ENCODE assay signal across 14 cellular contexts in genomic region chr2:99697811-99698568, GRCh38.
DNase-seq lines count a peak whose midpoint lies in the region; ATAC-seq and TF ChIP-seq lines count a peak whose summit lies in the region.
"Had no signal": no experiment of that assay in that cellular context is flagged by ENCODE, and none has a peak within 500 bp of the region (broad histone marks: within the 10 kb centered on the region; RNA-seq: fewer than 3 reads in every experiment).

No MANE protein-coding gene starts in this region.

- DNase-seq in GM04503 (ENCODE audit: low read depth): peak; percentile 87
- no peak for DNase-seq in SK-N-SH
- DNase-seq in fibroblast of the conjunctiva (ENCODE audit: low read depth): peak; percentile 74
- DNase-seq in retinal pigment epithelial cell (ENCODE audit: low read depth): peak; percentile 62
- DNase-seq in T-helper 2 cell: no peak
- no peak for DNase-seq in putamen (ENCODE audit: low spot score)
- no peak for DNase-seq in NCI-H2196 treated with DMSO at 0.1 percent for 48 hours (lab: John Stamatoyannopoulos, UW; ENCODE audit: unreplicated experiment)
- DNase-seq: lower lobe of right lung, NCI-H1436, trophoblast cell had no signal

- ATAC-seq in HG03469 (IDR thresholded peaks at IDR 0.05; ENCODE audit: unreplicated experiment): no peak
- ATAC-seq: GM12878 had no signal

- H3K4me2 ChIP-seq in SK-N-SH: no peak overlapping the region

- CTCF ChIA-PET in SK-N-SH (lab: Yijun Ruan, JAX): interaction anchor here (0.6 to 2.3 kb wide), 6 partner anchors 12 to 563 kb away, joined by 3 to 5 read pairs (median 4); no protein-coding TSS in a partner anchor

- no peaks in the 10 kb centered on the region for H4K20me1 ChIP-seq in SK-N-SH (ENCODE audit: insufficient read depth)

- TF ChIP-seq EP300 in SK-N-SH (IDR thresholded peaks at IDR 0.05; ENCODE audit: borderline replicate concordance in 1 of 2, low read depth in 1 of 2, low read length in 1 of 2): no peak

- no peaks in the 10 kb centered on the region for H3K9me2 ChIP-seq in SK-N-SH

- TF ChIP-seq CTCF in SK-N-SH (IDR thresholded peaks at IDR 0.05): no peak
- TF ChIP-seq CTCF in retinal pigment epithelial cell (conservative IDR thresholded peaks at IDR 0.05; ENCODE audit: low read depth, low read length): no peak

- POLR2A ChIA-PET in SK-N-SH (lab: Yijun Ruan, JAX): no interaction called here

- no peaks in the 10 kb centered on the region for H3K27me3 ChIP-seq in SK-N-SH (ENCODE audit: insufficient read depth)
- H3K27me3 ChIP-seq: esophagus muscularis mucosa had no signal

- H3K79me2 ChIP-seq in SK-N-SH (ENCODE audit: insufficient read depth): no peaks in the 10 kb centered on the region

- no peak overlapping the region for H3K4me3 ChIP-seq in SK-N-SH (ENCODE audit: low read depth in 2 of 2, low read length in 1 of 2)
- no peak overlapping the region for H3K4me3 ChIP-seq in retinal pigment epithelial cell (ENCODE audit: low read length)
- H3K4me3 ChIP-seq: esophagus muscularis mucosa, GM12878, lower lobe of right lung had no signal

- H3K4me1 ChIP-seq in SK-N-SH (ENCODE audit: control insufficient read depth in 1 of 2, insufficient read depth in 2 of 2, low read depth in 1 of 2, low read length in 1 of 2): peaks cover 0 to 13% of the 10 kb centered on the region in 2 experiments; a peak in 1 of 4 replicates
- H3K4me1 ChIP-seq: lower lobe of right lung had no signal

- no peak overlapping the region for H2AFZ ChIP-seq in SK-N-SH (ENCODE audit: low read depth)

- no peaks in the 10 kb centered on the region for H3K36me3 ChIP-seq in SK-N-SH (replicated peaks in 1 of 2; ENCODE audit: control insufficient read depth in 1 of 2, insufficient read depth in 2 of 2, low read length in 1 of 2)
- H3K36me3 ChIP-seq: esophagus muscularis mucosa, lower lobe of right lung had no signal

- H3F3A ChIP-seq in SK-N-SH (replicated peaks; ENCODE audit: insufficient read depth): no peaks in the 10 kb centered on the region

- no peak overlapping the region for H3K9ac ChIP-seq in SK-N-SH

- H3K9me3 ChIP-seq in SK-N-SH: no peaks in the 10 kb centered on the region
- H3K9me3 ChIP-seq: esophagus muscularis mucosa, lower lobe of right lung had no signal

- TF ChIP-seq RAD21 in SK-N-SH (IDR thresholded peaks at IDR 0.05; ENCODE audit: low read length): no peak

- no peak overlapping the region; a peak in 1 of 4 replicates for H3K27ac ChIP-seq in SK-N-SH (ENCODE audit: low read depth in 2 of 2, low read length in 1 of 2)
- H3K27ac ChIP-seq: esophagus muscularis mucosa, HL-60, lower lobe of right lung had no signal

TF ChIP-seq in SK-N-SH, 30 proteins besides CTCF, POLR2A, EP300 and RAD21:
- TF ChIP-seq JUND (IDR thresholded peaks at IDR 0.05) (no peak), FOSL2 (IDR thresholded peaks at IDR 0.05; ENCODE audit: borderline replicate concordance, low read depth) (peak; percentile 8; the same call in 1 of the 2 replicates), REST (IDR thresholded peaks at IDR 0.05; ENCODE audit: low read depth, low read length) (peak; percentile 86), TCF12 (IDR thresholded peaks at IDR 0.05) (no peak)

Comparison
In these comparisons a context has a peak if more than half of its experiments do, and no peak if none do; other contexts are left out.
1. DNase-seq: peak in GM04503 (single experiment), fibroblast of the conjunctiva (single experiment) and retinal pigment epithelial cell (single experiment); none in SK-N-SH (single experiment), T-helper 2 cell (0 of 5), putamen (single experiment) and NCI-H2196 treated with DMSO at 0.1 percent for 48 hours (single experiment).